19 cellular contexts compared by ENCODE assay signal in the genomic region with DNA sequence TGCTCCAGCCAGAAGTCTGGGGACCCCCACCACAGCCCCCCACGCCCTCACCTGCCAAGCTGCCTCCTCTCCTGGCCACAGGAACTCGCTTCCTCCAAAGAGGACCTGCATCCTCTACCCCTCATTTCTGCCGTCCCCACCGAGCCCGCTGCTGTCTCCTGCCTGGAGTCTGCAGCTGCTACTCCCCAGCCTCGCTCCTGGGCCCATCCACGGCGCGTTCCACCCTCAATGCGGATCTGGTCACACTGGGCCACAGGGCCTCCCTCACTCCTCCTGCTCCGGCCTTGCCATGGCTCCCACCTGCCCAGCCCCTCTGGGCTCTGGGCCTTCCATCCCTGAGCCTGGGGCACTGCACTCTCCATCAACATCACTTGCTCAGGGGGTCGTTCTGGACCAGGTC.
"Had no signal": no experiment of that assay in that cellular context is flagged by ENCODE, and none has a peak within 500 bp of the region (broad histone marks: within the 10 kb centered on the region; RNA-seq: fewer than 3 reads in every experiment).

No MANE protein-coding gene starts in this region.

- DNase-seq: activated CD4-positive, alpha-beta T cell treated with anti-CD3 and anti-CD28 coated beads, Interleukin-2, amount 50 U/mL, for 1 hour; activated CD8-positive, alpha-beta memory T cell treated with anti-CD3 and anti-CD28 coated beads for 24 hours; amniotic stem cell; brain microvascular endothelial cell; effector memory CD4-positive, alpha-beta T cell; foreskin keratinocyte; glutamatergic neuron; hypothalamus; kidney glomerular epithelial cell; mesendoderm; retina; stimulated activated CD4-positive, alpha-beta T cell treated with anti-CD3 and anti-CD28 coated beads, Interleukin-4, amount 100 ng/mL, for 1 hour; stimulated activated naive CD8-positive, alpha-beta T cell treated with anti-CD3 and anti-CD28 coated beads, Interleukin-15, Interleukin-2, amounts not matched to agents 100 U/mL and 50 U/mL, for 24 hours; SW 1271; trophoblast cell had no signal

- H3K27me3 ChIP-seq: brain microvascular endothelial cell, foreskin keratinocyte, suprapubic skin had no signal

- H3K27ac ChIP-seq: brain microvascular endothelial cell, foreskin keratinocyte, suprapubic skin had no signal

- H3K4me1 ChIP-seq: foreskin keratinocyte had no signal

- H3K27ac Mint-ChIP-seq: activated naive CD8-positive, alpha-beta T cell; T-helper 2 cell treated with Interferon-gamma antibody and Interleukin-4, amounts not matched to agents 5 μg/mL and 100 μg/mL, for 36 hours had no signal

- H3K9me3 ChIP-seq: suprapubic skin had no signal

- H3K4me3 ChIP-seq: suprapubic skin had no signal

- ATAC-seq: activated CD4-positive, CD25-positive, alpha-beta regulatory T cell treated with anti-CD3 and anti-CD28 coated beads, Interleukin-2, amount 50 U/mL, for 24 hours; foreskin keratinocyte; stimulated activated naive CD8-positive, alpha-beta T cell treated with anti-CD3 and anti-CD28 coated beads, Interleukin-15, Interleukin-2, amounts not matched to agents 100 U/mL and 50 U/mL, for 24 hours had no signal

- H3K36me3 Mint-ChIP-seq: activated naive CD8-positive, alpha-beta T cell had no signal

- H3K4me3 Mint-ChIP-seq: activated naive CD8-positive, alpha-beta T cell; T-helper 2 cell treated with Interferon-gamma antibody and Interleukin-4, amounts not matched to agents 5 μg/mL and 100 μg/mL, for 36 hours had no signal

- H3K36me3 ChIP-seq: brain microvascular endothelial cell, suprapubic skin had no signal

- H3K9me3 Mint-ChIP-seq: T-helper 2 cell treated with Interferon-gamma antibody and Interleukin-4, amounts not matched to agents 5 μg/mL and 100 μg/mL, for 36 hours had no signal

- H3K27me3 Mint-ChIP-seq: activated naive CD8-positive, alpha-beta T cell had no signal
